12 cellular contexts compared by ENCODE assay signal in the genomic region with DNA sequence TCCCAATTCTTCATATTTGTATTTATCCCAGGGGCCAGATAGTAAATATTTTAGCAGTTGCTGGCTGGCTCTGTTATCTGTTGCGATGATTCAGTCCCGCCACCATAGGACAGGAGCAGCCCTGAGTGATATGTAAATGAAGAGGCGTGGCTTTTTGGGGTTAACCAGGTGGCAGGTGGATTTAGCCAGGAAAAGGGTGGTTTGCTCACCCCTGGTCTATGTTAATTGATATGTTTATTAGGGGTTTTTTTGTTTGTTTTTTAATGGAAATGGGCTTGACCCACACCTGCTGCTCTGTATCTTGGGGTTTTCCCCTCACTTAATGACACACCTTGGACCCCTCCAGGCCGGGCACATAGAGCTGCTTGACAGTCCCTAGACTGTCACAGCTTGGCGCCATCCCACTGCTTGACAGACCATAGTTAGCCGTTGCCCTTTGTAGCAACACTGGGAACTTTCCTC.
DNase-seq lines count a peak whose midpoint lies in the region; ATAC-seq and TF ChIP-seq lines count a peak whose summit lies in the region.
"Had no signal": no experiment of that assay in that cellular context is flagged by ENCODE, and none has a peak within 500 bp of the region (broad histone marks: within the 10 kb centered on the region; RNA-seq: fewer than 3 reads in every experiment).

No MANE protein-coding gene starts in this region.

- peak overlapping the region; percentile 48 to 85 for H3K4me3 Mint-ChIP-seq in effector memory CD8-positive, alpha-beta T cell
- H3K4me3 Mint-ChIP-seq in HFFc6: no peak overlapping the region

- H3K9me3 Mint-ChIP-seq in effector memory CD8-positive, alpha-beta T cell: no peaks in the 10 kb centered on the region
- H3K9me3 Mint-ChIP-seq in HFFc6: no peaks in the 10 kb centered on the region

- peak overlapping the region; percentile 77 to 91 for H3K27ac Mint-ChIP-seq in effector memory CD8-positive, alpha-beta T cell
- no peak overlapping the region for H3K27ac Mint-ChIP-seq in HFFc6

- no peak for TF ChIP-seq CTCF in HFFc6 (IDR thresholded peaks at IDR 0.05)

- peaks cover 94% of the 10 kb centered on the region for H3K36me3 Mint-ChIP-seq in effector memory CD8-positive, alpha-beta T cell (ENCODE audit: insufficient read depth)
- H3K36me3 Mint-ChIP-seq in HFFc6 (ENCODE audit: low read depth): peaks cover 4% of the 10 kb centered on the region; the same call in 1 of the 2 replicates

- no peaks in the 10 kb centered on the region for H3K27me3 Mint-ChIP-seq in effector memory CD8-positive, alpha-beta T cell
- no peaks in the 10 kb centered on the region for H3K27me3 Mint-ChIP-seq in HFFc6 (ENCODE audit: insufficient read depth)

- ATAC-seq in effector memory CD8-positive, alpha-beta T cell (replicated peaks): peak; percentile 16
- no peak for ATAC-seq in GM18861 (IDR thresholded peaks at IDR 0.05; ENCODE audit: unreplicated experiment)
- ATAC-seq: SK-N-SH treated with all-trans-retinoic acid at 6 μM for 48 hours had no signal

- peak; percentile 37 for DNase-seq in stimulated activated CD4-positive, alpha-beta T cell treated with anti-CD3 and anti-CD28 coated beads, Interleukin-2, amount 100 ng/mL, for 4 hours (ENCODE audit: low read depth)
- DNase-seq in stimulated activated CD4-positive, alpha-beta T cell treated with anti-CD3 and anti-CD28 coated beads, Interleukin-4, amount 100 ng/mL, for 24 hours: no peak
- DNase-seq in activated CD4-positive, alpha-beta T cell treated with anti-CD3 and anti-CD28 coated beads, Interleukin-2, amount 50 U/mL, for 1 hour: peak; percentile 40
- no peak for DNase-seq in effector memory CD8-positive, alpha-beta T cell
- DNase-seq in posterior cingulate gyrus (no peak), HFFc6 (no peak), AML-193 (lab: John Stamatoyannopoulos, UW) (no peak)
- DNase-seq: islet precursor cell, NCI-H1105, NCI-H82 had no signal

- intact Hi-C loops in posterior cingulate gyrus (cut with DNase I): no loop called here

- peaks cover 40 to 50% of the 10 kb centered on the region in 2 donors for H3K4me1 Mint-ChIP-seq in effector memory CD8-positive, alpha-beta T cell (ENCODE audit: low read depth in 2 of 2)
- peaks cover 6% of the 10 kb centered on the region for H3K4me1 Mint-ChIP-seq in HFFc6 (ENCODE audit: low read depth)

Comparison
In these comparisons a context has a peak if more than half of its experiments do, and no peak if none do; other contexts are left out.
1. DNase-seq: peak in stimulated activated CD4-positive, alpha-beta T cell treated with anti-CD3 and anti-CD28 coated beads, Interleukin-2, amount 100 ng/mL, for 4 hours (single experiment) and activated CD4-positive, alpha-beta T cell treated with anti-CD3 and anti-CD28 coated beads, Interleukin-2, amount 50 U/mL, for 1 hour (single experiment); none in stimulated activated CD4-positive, alpha-beta T cell treated with anti-CD3 and anti-CD28 coated beads, Interleukin-4, amount 100 ng/mL, for 24 hours (single experiment), effector memory CD8-positive, alpha-beta T cell (0 of 3), posterior cingulate gyrus (0 of 10), HFFc6 (single experiment) and AML-193 (0 of 2).